Comparison of ENCODE assay signal across 1 cellular context in genomic region chr11:576791-577610, GRCh38.
TF ChIP-seq lines count a peak whose summit lies in the region.

No MANE protein-coding gene starts in this region.

TF ChIP-seq in SK-N-SH treated with all-trans-retinoic acid at 6 μM for 48 hours, 23 proteins besides CTCF, POLR2A, EP300 and RAD21 (continued from another document):
- TF ChIP-seq POU6F1 (CRISPR knock-in tag; IDR thresholded peaks at IDR 0.05; ENCODE audit: borderline replicate concordance, low read depth): no peak
- no peak for TF ChIP-seq TSHZ2 (CRISPR knock-in tag; IDR thresholded peaks at IDR 0.05)
- no peak for TF ChIP-seq ARNTL (CRISPR knock-in tag; IDR thresholded peaks at IDR 0.05; ENCODE audit: borderline replicate concordance, low read depth)
- no peak for TF ChIP-seq GLIS3 (CRISPR knock-in tag; IDR thresholded peaks at IDR 0.05)
- TF ChIP-seq RARB (CRISPR knock-in tag; IDR thresholded peaks at IDR 0.05): no peak
